ENCODE assay signal across 26 cellular contexts in the genomic region with DNA sequence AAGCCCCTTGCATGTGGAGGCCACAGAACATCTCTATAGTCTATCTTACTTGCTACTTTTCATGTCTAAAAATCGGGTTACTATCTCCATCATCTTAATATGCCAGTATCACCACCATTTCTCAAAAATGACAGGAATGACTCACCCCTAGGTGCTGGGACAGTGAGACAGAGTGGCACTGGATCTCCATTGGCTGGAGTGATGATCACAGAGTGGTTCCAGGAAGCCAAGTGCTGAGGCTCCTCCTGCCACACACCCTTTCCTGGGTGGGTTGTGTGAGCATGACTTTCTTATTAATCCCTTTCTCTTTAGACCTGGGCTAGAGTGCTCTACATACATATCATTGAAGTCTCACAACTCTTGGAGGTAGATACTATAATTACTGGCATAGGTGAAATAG. TPM values are rescaled to one million over a fixed set of nuclear protein-coding genes. Genes with fewer than 3 reads are reported as not detected.
DNase-seq lines count a peak whose midpoint lies in the region; ATAC-seq and TF ChIP-seq lines count a peak whose summit lies in the region.
"Had no signal": no experiment of that assay in that cellular context is flagged by ENCODE, and none has a peak within 500 bp of the region (broad histone marks: within the 10 kb centered on the region; RNA-seq: fewer than 3 reads in every experiment).

No MANE protein-coding gene starts in this region.

- no peaks in the 10 kb centered on the region for H3K36me3 ChIP-seq in OCI-LY3 (replicated peaks; ENCODE audit: low read depth, low read length)

- peak; percentile 61 to 75 for ATAC-seq in activated naive CD4-positive, alpha-beta T cell treated with anti-CD3 and anti-CD28 coated beads, Interleukin-2, amount 50 U/mL, for 72 hours
- ATAC-seq in stimulated activated naive CD8-positive, alpha-beta T cell treated with anti-CD3 and anti-CD28 coated beads, Interleukin-15, Interleukin-2, amounts not matched to agents 100 U/mL and 50 U/mL, for 24 hours = peak; percentile 71
- ATAC-seq in CD4-positive, alpha-beta T cell (ENCODE audit: poor library complexity) = no peak
- ATAC-seq: HCT116, PC-3, sciatic nerve, WTC11 had no signal

- no peak overlapping the region for H3K4me3 ChIP-seq in OCI-LY3 (ENCODE audit: low read length)

- no peak for TF ChIP-seq CTCF in OCI-LY3 (IDR thresholded peaks at IDR 0.05; ENCODE audit: low read depth, low read length)
- TF ChIP-seq CTCF in progenitor cell of endocrine pancreas (IDR thresholded peaks at IDR 0.05; ENCODE audit: unreplicated experiment) = no peak
- no peak for TF ChIP-seq CTCF in CD4-positive, alpha-beta T cell (IDR thresholded peaks at IDR 0.05)

- H3K27ac Mint-ChIP-seq in activated naive CD4-positive, alpha-beta T cell treated with anti-CD3 and anti-CD28 coated beads, Interleukin-2, amount 50 U/mL, for 72 hours = no peak overlapping the region
- H3K27ac Mint-ChIP-seq in progenitor cell of endocrine pancreas = no peak overlapping the region
- H3K27ac Mint-ChIP-seq in CD4-positive, alpha-beta T cell = no peak overlapping the region
- H3K27ac Mint-ChIP-seq: WTC11 had no signal

- H4K20me1 ChIP-seq in OCI-LY3 (ENCODE audit: insufficient read depth, low read length) = no peaks in the 10 kb centered on the region

- peaks cover 96% of the 10 kb centered on the region for H3K27me3 Mint-ChIP-seq in progenitor cell of endocrine pancreas
- H3K27me3 Mint-ChIP-seq in CD4-positive, alpha-beta T cell = peaks cover 92% of the 10 kb centered on the region

- H3K4me1 Mint-ChIP-seq in progenitor cell of endocrine pancreas (ENCODE audit: low read depth) = peaks cover 16% of the 10 kb centered on the region
- no peaks in the 10 kb centered on the region for H3K4me1 Mint-ChIP-seq in CD4-positive, alpha-beta T cell (ENCODE audit: low read depth)

- H3K4me3 Mint-ChIP-seq in progenitor cell of endocrine pancreas (ENCODE audit: low read depth) = no peak overlapping the region
- no peak overlapping the region for H3K4me3 Mint-ChIP-seq in CD4-positive, alpha-beta T cell
- H3K4me3 Mint-ChIP-seq: WTC11 had no signal

- no peaks in the 10 kb centered on the region for H3K27me3 ChIP-seq in OCI-LY3 (ENCODE audit: low read depth, low read length)
- H3K27me3 ChIP-seq in CD4-positive, alpha-beta T cell (ENCODE audit: control insufficient read depth, insufficient read depth, low read length) = peaks cover 84% of the 10 kb centered on the region

- DNase-seq in NCI-H1417 (lab: John Stamatoyannopoulos, UW) = peak in 2 of 3 experiments; percentile 20 to 40
- DNase-seq in NCI-H1417 treated with DMSO at 0.1 percent for 48 hours (lab: John Stamatoyannopoulos, UW) = no peak
- no peak for DNase-seq in activated naive CD4-positive, alpha-beta T cell treated with anti-CD3 and anti-CD28 coated beads, Interleukin-2, amount 50 U/mL, for 72 hours (ENCODE audit: low spot score in 2 of 2)
- no peak for DNase-seq in activated naive CD4-positive, alpha-beta T cell treated with Interleukin-2 at 50 U/mL for 16 hours
- no peak for DNase-seq in stimulated activated naive CD8-positive, alpha-beta T cell treated with anti-CD3 and anti-CD28 coated beads, Interleukin-15, Interleukin-2, amounts not matched to agents 100 U/mL and 50 U/mL, for 24 hours
- DNase-seq in progenitor cell of endocrine pancreas (ENCODE audit: low spot score, unreplicated experiment) = no peak
- DNase-seq in CD4-positive, alpha-beta T cell = no peak
- DNase-seq: AML-193; amniotic stem cell; effector CD4-positive, alpha-beta T cell; head of caudate nucleus; Karpas-422; kidney glomerular epithelial cell; mammary epithelial cell; NCI-H1694; PC-3; Right ventricle myocardium superior; stimulated activated CD8-positive, alpha-beta memory T cell treated with anti-CD3 and anti-CD28 coated beads, Interleukin-4, amount 100 ng/mL, for 48 hours; T1000; trophoblast cell had no signal

- no peaks in the 10 kb centered on the region for H3K9me3 ChIP-seq in OCI-LY3 (ENCODE audit: insufficient read depth, low read length)
- no peaks in the 10 kb centered on the region for H3K9me3 ChIP-seq in CD4-positive, alpha-beta T cell (ENCODE audit: control insufficient read depth, low read length)

- CTCF ChIA-PET in CD4-positive, alpha-beta T cell (lab: Charles Lee) = no interaction called here

- H3K9ac ChIP-seq in OCI-LY3 (ENCODE audit: low read length) = no peak overlapping the region

- H3K36me3 Mint-ChIP-seq in activated naive CD4-positive, alpha-beta T cell treated with anti-CD3 and anti-CD28 coated beads, Interleukin-2, amount 50 U/mL, for 72 hours = peaks cover 0 to 5% of the 10 kb centered on the region in 2 donors
- no peaks in the 10 kb centered on the region for H3K36me3 Mint-ChIP-seq in progenitor cell of endocrine pancreas (ENCODE audit: insufficient read depth)
- H3K36me3 Mint-ChIP-seq in CD4-positive, alpha-beta T cell (ENCODE audit: low read depth) = no peaks in the 10 kb centered on the region
- H3K36me3 Mint-ChIP-seq: WTC11 had no signal

- intact Hi-C loops in CD4-positive, alpha-beta T cell (cut with DNase I, micrococcal nuclease) = no loop called here

- H3K4me2 ChIP-seq in OCI-LY3 (ENCODE audit: low read length) = no peak overlapping the region

- peaks cover 35% of the 10 kb centered on the region for H3K4me1 ChIP-seq in OCI-LY3 (ENCODE audit: low read length)

- POLR2A ChIA-PET in CD4-positive, alpha-beta T cell (lab: Charles Lee) = no interaction called here

- no peaks in the 10 kb centered on the region for H3K79me2 ChIP-seq in OCI-LY3 (ENCODE audit: low read length)

- no peak overlapping the region for H3K27ac ChIP-seq in OCI-LY3 (ENCODE audit: low read length)
- no peak overlapping the region for H3K27ac ChIP-seq in CD4-positive, alpha-beta T cell (ENCODE audit: low read depth, low read length)
- H3K27ac ChIP-seq: epithelial cell of prostate had no signal

- peak overlapping the region; percentile 73 for H2AFZ ChIP-seq in OCI-LY3 (ENCODE audit: low read depth, low read length)

- no peaks in the 10 kb centered on the region for H3K9me3 Mint-ChIP-seq in activated naive CD4-positive, alpha-beta T cell treated with anti-CD3 and anti-CD28 coated beads, Interleukin-2, amount 50 U/mL, for 72 hours
- no peaks in the 10 kb centered on the region for H3K9me3 Mint-ChIP-seq in progenitor cell of endocrine pancreas (ENCODE audit: low read depth)
- no peaks in the 10 kb centered on the region for H3K9me3 Mint-ChIP-seq in CD4-positive, alpha-beta T cell
- H3K9me3 Mint-ChIP-seq: WTC11 had no signal

RNA-seq across cellular contexts. Expression of a gene that starts 3.3 kb away (rescaled TPM):
- total RNA-seq in activated naive CD4-positive, alpha-beta T cell treated with anti-CD3 and anti-CD28 coated beads, Interleukin-2, amount 50 U/mL, for 72 hours = under 1 TPM in 1 of 2 donors, not detected in 1; 0.16 TPM
- total RNA-seq in progenitor cell of endocrine pancreas = 8.3 and 8.4 TPM in 2 replicates
- not detected for total RNA-seq in CD4-positive, alpha-beta T cell
- total RNA-seq: mammary epithelial cell, PC-3, posterior vena cava, Right ventricle myocardium superior, sciatic nerve had no signal

RNA-seq across cellular contexts. Expression of a gene that starts 37.1 kb away (rescaled TPM):
- total RNA-seq in activated naive CD4-positive, alpha-beta T cell treated with anti-CD3 and anti-CD28 coated beads, Interleukin-2, amount 50 U/mL, for 72 hours = under 1 TPM in 1 of 2 donors, not detected in 1; 0.32 TPM
- total RNA-seq in progenitor cell of endocrine pancreas = 15.8 and 17.4 TPM in 2 replicates
- total RNA-seq in CD4-positive, alpha-beta T cell = not detected
- total RNA-seq: PC-3, sciatic nerve had no signal

Comparison
In these comparisons a context has a peak if more than half of its experiments do, and no peak if none do; other contexts are left out.
1. DNase-seq: peak in NCI-H1417 (2 of 3); none in NCI-H1417 treated with DMSO at 0.1 percent for 48 hours (single experiment), activated naive CD4-positive, alpha-beta T cell treated with anti-CD3 and anti-CD28 coated beads, Interleukin-2, amount 50 U/mL, for 72 hours (0 of 2), activated naive CD4-positive, alpha-beta T cell treated with Interleukin-2 at 50 U/mL for 16 hours (single experiment), stimulated activated naive CD8-positive, alpha-beta T cell treated with anti-CD3 and anti-CD28 coated beads, Interleukin-15, Interleukin-2, amounts not matched to agents 100 U/mL and 50 U/mL, for 24 hours (single experiment), progenitor cell of endocrine pancreas (single experiment) and CD4-positive, alpha-beta T cell (0 of 10).